Comparison of ENCODE assay signal across 1 cellular context in the genomic region with DNA sequence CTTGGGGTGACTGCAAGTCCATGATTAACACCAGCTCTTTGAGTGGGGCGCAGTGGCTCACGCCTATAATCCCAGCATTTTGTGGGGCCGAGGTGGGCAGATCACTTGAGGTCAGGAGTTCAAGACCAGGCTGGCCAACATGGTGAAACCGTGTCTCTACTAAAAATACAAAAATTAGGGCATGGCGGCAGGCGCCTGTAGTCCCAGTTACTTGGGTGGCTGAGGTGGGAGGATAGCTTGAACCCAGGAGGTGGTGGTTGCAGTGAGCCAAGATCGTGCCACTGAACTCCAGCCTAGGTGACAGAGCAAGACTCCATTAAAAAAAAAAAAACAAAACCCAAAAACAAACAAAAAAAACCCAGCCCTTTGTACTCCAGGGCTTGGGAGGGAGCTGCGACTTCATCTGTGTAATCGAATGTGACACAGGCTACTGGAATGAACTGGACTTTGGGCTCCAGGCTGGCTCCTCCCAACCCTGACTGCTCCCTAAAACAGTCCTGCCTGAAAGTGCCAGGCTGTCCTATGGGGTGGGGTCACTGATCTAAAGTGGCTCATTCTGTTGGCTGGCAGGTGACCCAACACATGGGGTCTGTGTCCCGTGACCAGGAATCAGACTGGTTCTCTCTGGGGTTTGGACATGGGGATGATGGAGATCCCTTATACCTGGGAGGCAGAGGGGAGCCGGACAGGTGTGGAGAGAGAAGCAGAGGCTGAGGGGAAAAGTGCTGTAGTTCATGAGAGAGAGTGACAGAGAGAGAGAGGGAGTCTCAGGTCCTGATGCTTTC.
TF ChIP-seq lines count a peak whose summit lies in the region.

No MANE protein-coding gene starts in this region.

TF ChIP-seq in HepG2, 621 proteins besides CTCF, POLR2A, EP300 and RAD21 (continued from another document and continues in another):
- TF ChIP-seq, protein P1, sequence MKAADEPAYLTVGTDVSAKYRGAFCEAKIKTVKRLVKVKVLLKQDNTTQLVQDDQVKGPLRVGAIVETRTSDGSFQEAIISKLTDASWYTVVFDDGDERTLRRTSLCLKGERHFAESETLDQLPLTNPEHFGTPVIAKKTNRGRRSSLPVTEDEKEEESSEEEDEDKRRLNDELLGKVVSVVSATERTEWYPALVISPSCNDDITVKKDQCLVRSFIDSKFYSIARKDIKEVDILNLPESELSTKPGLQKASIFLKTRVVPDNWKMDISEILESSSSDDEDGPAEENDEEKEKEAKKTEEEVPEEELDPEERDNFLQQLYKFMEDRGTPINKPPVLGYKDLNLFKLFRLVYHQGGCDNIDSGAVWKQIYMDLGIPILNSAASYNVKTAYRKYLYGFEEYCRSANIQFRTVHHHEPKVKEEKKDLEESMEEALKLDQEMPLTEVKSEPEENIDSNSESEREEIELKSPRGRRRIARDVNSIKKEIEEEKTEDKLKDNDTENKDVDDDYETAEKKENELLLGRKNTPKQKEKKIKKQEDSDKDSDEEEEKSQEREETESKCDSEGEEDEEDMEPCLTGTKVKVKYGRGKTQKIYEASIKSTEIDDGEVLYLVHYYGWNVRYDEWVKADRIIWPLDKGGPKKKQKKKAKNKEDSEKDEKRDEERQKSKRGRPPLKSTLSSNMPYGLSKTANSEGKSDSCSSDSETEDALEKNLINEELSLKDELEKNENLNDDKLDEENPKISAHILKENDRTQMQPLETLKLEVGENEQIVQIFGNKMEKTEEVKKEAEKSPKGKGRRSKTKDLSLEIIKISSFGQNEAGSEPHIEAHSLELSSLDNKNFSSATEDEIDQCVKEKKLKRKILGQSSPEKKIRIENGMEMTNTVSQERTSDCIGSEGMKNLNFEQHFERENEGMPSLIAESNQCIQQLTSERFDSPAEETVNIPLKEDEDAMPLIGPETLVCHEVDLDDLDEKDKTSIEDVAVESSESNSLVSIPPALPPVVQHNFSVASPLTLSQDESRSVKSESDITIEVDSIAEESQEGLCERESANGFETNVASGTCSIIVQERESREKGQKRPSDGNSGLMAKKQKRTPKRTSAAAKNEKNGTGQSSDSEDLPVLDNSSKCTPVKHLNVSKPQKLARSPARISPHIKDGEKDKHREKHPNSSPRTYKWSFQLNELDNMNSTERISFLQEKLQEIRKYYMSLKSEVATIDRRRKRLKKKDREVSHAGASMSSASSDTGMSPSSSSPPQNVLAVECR (CRISPR knock-in tag; IDR thresholded peaks at IDR 0.05; ENCODE audit: borderline replicate concordance) = no peak; the same call in 1 of the 2 replicates
- TF ChIP-seq ZNF274 (CRISPR knock-in tag; IDR thresholded peaks at IDR 0.05) (no peak), ZFP37 (CRISPR knock-in tag; IDR thresholded peaks at IDR 0.05; ENCODE audit: borderline replicate concordance) (no peak), SP5 (CRISPR knock-in tag; IDR thresholded peaks at IDR 0.05; ENCODE audit: borderline replicate concordance, low read depth) (peak; percentile 86), ZNF746 (CRISPR knock-in tag; IDR thresholded peaks at IDR 0.05) (no peak), NBN (conservative IDR thresholded peaks at IDR 0.05) (no peak), SMAD1 (CRISPR knock-in tag; IDR thresholded peaks at IDR 0.05; ENCODE audit: borderline replicate concordance, low read depth) (0 out of 2 replicates have a peak, but pooled peaks have one; percentile 78), SOX6 (IDR thresholded peaks at IDR 0.05) (no peak), SOX6 (CRISPR knock-in tag; IDR thresholded peaks at IDR 0.05) (peak; percentile 87), FOSL1 (CRISPR knock-in tag; IDR thresholded peaks at IDR 0.05; ENCODE audit: borderline replicate concordance) (0 out of 2 replicates have a peak, but pooled peaks have one; percentile 45), ZNF124 (CRISPR knock-in tag; IDR thresholded peaks at IDR 0.05) (no peak), NFYB (CRISPR knock-in tag; IDR thresholded peaks at IDR 0.05) (no peak), PHF5A (CRISPR knock-in tag; IDR thresholded peaks at IDR 0.05; ENCODE audit: low read depth, unreplicated experiment) (no peak), ZNF883 (CRISPR knock-in tag; IDR thresholded peaks at IDR 0.05; ENCODE audit: not compliant biosample characterization) (no peak), AGO2 (optimal IDR thresholded peaks at IDR 0.05; ENCODE audit: low read depth, low read length) (no peak), KAT2B (IDR thresholded peaks at IDR 0.05; ENCODE audit: borderline replicate concordance, low read depth, low read length) (no peak), RARA (CRISPR knock-in tag; IDR thresholded peaks at IDR 0.05) (peak; percentile 45), PRMT3 (CRISPR knock-in tag; IDR thresholded peaks at IDR 0.05; ENCODE audit: borderline replicate concordance, low read depth) (no peak), ZBTB7A (CRISPR knock-in tag; IDR thresholded peaks at IDR 0.05) (no peak), ZBTB42 (CRISPR knock-in tag; IDR thresholded peaks at IDR 0.05) (no peak), FIP1L1 (IDR thresholded peaks at IDR 0.05; ENCODE audit: borderline replicate concordance, insufficient read depth, low read depth, low read length) (no peak), EED (CRISPR knock-in tag; IDR thresholded peaks at IDR 0.05) (no peak), ZNF225 (CRISPR knock-in tag; IDR thresholded peaks at IDR 0.05) (no peak), SATB2 (CRISPR knock-in tag; IDR thresholded peaks at IDR 0.05) (no peak), SRSF9 (IDR thresholded peaks at IDR 0.05; ENCODE audit: borderline replicate concordance, insufficient read depth, low read depth, low read length, poor library complexity, severe bottlenecking) (no peak), ZNF747 (CRISPR knock-in tag; IDR thresholded peaks at IDR 0.05; ENCODE audit: borderline replicate concordance) (no peak), NCOA2 (CRISPR knock-in tag; IDR thresholded peaks at IDR 0.05) (peak; percentile 37; the same call in 1 of the 2 replicates)
- TF ChIP-seq, protein P2, sequence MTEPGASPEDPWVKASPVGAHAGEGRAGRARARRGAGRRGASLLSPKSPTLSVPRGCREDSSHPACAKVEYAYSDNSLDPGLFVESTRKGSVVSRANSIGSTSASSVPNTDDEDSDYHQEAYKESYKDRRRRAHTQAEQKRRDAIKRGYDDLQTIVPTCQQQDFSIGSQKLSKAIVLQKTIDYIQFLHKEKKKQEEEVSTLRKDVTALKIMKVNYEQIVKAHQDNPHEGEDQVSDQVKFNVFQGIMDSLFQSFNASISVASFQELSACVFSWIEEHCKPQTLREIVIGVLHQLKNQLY (CRISPR knock-in tag; IDR thresholded peaks at IDR 0.05) = no peak
- TF ChIP-seq, protein P3, sequence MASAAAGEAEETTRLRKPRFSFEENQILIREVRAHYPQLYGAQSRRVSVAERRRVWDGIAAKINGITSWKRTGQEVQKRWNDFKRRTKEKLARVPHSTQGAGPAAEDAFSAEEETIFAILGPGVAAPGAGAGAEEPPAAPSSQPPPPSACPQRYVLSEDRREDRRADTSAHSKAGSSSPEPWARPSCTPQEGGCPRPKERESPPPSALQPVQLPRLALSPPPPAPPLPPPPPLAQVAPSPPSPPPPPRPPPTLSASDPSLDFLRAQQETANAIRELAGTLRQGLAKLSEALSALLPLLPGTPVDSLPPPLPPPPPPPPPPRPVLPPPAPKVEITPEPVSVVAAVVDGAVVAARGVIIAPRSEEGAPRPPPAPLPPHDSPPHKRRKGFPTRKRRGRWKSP (CRISPR knock-in tag; IDR thresholded peaks at IDR 0.05) = 0 out of 2 replicates have a peak, but pooled peaks have one; percentile 19
- TF ChIP-seq, protein P4, sequence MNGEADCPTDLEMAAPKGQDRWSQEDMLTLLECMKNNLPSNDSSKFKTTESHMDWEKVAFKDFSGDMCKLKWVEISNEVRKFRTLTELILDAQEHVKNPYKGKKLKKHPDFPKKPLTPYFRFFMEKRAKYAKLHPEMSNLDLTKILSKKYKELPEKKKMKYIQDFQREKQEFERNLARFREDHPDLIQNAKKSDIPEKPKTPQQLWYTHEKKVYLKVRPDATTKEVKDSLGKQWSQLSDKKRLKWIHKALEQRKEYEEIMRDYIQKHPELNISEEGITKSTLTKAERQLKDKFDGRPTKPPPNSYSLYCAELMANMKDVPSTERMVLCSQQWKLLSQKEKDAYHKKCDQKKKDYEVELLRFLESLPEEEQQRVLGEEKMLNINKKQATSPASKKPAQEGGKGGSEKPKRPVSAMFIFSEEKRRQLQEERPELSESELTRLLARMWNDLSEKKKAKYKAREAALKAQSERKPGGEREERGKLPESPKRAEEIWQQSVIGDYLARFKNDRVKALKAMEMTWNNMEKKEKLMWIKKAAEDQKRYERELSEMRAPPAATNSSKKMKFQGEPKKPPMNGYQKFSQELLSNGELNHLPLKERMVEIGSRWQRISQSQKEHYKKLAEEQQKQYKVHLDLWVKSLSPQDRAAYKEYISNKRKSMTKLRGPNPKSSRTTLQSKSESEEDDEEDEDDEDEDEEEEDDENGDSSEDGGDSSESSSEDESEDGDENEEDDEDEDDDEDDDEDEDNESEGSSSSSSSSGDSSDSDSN (CRISPR knock-in tag; IDR thresholded peaks at IDR 0.05) = 0 out of 2 replicates have a peak, but pooled peaks have one; percentile 5
- TF ChIP-seq, protein P5, sequence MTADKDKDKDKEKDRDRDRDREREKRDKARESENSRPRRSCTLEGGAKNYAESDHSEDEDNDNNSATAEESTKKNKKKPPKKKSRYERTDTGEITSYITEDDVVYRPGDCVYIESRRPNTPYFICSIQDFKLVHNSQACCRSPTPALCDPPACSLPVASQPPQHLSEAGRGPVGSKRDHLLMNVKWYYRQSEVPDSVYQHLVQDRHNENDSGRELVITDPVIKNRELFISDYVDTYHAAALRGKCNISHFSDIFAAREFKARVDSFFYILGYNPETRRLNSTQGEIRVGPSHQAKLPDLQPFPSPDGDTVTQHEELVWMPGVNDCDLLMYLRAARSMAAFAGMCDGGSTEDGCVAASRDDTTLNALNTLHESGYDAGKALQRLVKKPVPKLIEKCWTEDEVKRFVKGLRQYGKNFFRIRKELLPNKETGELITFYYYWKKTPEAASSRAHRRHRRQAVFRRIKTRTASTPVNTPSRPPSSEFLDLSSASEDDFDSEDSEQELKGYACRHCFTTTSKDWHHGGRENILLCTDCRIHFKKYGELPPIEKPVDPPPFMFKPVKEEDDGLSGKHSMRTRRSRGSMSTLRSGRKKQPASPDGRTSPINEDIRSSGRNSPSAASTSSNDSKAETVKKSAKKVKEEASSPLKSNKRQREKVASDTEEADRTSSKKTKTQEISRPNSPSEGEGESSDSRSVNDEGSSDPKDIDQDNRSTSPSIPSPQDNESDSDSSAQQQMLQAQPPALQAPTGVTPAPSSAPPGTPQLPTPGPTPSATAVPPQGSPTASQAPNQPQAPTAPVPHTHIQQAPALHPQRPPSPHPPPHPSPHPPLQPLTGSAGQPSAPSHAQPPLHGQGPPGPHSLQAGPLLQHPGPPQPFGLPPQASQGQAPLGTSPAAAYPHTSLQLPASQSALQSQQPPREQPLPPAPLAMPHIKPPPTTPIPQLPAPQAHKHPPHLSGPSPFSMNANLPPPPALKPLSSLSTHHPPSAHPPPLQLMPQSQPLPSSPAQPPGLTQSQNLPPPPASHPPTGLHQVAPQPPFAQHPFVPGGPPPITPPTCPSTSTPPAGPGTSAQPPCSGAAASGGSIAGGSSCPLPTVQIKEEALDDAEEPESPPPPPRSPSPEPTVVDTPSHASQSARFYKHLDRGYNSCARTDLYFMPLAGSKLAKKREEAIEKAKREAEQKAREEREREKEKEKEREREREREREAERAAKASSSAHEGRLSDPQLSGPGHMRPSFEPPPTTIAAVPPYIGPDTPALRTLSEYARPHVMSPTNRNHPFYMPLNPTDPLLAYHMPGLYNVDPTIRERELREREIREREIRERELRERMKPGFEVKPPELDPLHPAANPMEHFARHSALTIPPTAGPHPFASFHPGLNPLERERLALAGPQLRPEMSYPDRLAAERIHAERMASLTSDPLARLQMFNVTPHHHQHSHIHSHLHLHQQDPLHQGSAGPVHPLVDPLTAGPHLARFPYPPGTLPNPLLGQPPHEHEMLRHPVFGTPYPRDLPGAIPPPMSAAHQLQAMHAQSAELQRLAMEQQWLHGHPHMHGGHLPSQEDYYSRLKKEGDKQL (CRISPR knock-in tag; IDR thresholded peaks at IDR 0.05; ENCODE audit: low read depth) = 0 out of 2 replicates have a peak, but pooled peaks have one; percentile 49
- TF ChIP-seq, protein P6, sequence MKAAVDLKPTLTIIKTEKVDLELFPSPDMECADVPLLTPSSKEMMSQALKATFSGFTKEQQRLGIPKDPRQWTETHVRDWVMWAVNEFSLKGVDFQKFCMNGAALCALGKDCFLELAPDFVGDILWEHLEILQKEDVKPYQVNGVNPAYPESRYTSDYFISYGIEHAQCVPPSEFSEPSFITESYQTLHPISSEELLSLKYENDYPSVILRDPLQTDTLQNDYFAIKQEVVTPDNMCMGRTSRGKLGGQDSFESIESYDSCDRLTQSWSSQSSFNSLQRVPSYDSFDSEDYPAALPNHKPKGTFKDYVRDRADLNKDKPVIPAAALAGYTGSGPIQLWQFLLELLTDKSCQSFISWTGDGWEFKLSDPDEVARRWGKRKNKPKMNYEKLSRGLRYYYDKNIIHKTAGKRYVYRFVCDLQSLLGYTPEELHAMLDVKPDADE (CRISPR knock-in tag; IDR thresholded peaks at IDR 0.05) = no peak
- TF ChIP-seq, protein P7, sequence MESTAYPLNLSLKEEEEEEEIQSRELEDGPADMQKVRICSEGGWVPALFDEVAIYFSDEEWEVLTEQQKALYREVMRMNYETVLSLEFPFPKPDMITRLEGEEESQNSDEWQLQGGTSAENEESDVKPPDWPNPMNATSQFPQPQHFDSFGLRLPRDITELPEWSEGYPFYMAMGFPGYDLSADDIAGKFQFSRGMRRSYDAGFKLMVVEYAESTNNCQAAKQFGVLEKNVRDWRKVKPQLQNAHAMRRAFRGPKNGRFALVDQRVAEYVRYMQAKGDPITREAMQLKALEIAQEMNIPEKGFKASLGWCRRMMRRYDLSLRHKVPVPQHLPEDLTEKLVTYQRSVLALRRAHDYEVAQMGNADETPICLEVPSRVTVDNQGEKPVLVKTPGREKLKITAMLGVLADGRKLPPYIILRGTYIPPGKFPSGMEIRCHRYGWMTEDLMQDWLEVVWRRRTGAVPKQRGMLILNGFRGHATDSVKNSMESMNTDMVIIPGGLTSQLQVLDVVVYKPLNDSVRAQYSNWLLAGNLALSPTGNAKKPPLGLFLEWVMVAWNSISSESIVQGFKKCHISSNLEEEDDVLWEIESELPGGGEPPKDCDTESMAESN (CRISPR knock-in tag; conservative IDR thresholded peaks at IDR 0.05) = no peak
- TF ChIP-seq, protein P8, sequence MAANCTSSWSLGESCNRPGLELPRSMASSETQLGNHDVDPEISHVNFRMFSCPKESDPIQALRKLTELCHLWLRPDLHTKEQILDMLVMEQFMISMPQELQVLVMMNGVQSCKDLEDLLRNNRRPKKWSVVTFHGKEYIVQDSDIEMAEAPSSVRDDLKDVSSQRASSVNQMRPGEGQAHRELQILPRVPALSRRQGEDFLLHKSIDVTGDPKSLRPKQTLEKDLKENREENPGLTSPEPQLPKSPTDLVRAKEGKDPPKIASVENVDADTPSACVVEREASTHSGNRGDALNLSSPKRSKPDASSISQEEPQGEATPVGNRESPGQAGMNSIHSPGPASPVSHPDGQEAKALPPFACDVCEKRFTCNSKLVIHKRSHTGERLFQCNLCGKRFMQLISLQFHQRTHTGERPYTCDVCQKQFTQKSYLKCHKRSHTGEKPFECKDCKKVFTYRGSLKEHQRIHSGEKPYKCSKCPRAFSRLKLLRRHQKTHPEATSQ (CRISPR knock-in tag; IDR thresholded peaks at IDR 0.05; ENCODE audit: borderline replicate concordance) = no peak
- TF ChIP-seq, protein P9, sequence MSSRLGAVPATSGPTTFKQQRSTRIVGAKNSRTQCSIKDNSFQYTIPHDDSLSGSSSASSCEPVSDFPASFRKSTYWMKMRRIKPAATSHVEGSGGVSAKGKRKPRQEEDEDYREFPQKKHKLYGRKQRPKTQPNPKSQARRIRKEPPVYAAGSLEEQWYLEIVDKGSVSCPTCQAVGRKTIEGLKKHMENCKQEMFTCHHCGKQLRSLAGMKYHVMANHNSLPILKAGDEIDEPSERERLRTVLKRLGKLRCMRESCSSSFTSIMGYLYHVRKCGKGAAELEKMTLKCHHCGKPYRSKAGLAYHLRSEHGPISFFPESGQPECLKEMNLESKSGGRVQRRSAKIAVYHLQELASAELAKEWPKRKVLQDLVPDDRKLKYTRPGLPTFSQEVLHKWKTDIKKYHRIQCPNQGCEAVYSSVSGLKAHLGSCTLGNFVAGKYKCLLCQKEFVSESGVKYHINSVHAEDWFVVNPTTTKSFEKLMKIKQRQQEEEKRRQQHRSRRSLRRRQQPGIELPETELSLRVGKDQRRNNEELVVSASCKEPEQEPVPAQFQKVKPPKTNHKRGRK (CRISPR knock-in tag; IDR thresholded peaks at IDR 0.05) = no peak
